Comparison of ENCODE assay signal across 1 cellular context in the genomic region with DNA sequence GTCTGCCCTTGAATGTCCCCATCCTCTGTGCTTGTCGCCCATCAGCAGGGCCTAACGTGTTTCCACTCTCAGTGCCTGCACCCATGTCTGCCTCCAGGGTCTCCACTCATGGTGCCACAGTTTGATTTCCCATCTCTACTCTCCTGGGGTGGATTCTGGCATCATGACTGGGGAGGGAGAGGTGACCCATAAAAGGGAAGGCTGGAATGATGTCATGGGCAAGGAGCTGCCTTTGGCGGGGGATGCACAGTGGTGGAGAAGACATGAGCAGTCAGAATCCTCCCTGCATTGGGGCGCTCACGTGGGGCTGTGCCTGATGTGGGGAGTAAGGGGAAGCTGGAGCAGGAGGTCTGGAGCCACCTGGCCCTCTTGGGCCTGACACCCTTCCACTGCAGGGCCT.
TF ChIP-seq lines count a peak whose summit lies in the region.

No MANE protein-coding gene starts in this region.

TF ChIP-seq in HEK293, 187 proteins besides CTCF, POLR2A, EP300 and RAD21 (continued from another document):
- peak; percentile 52 for TF ChIP-seq ZIC2 (tag by site-specific recombination; IDR thresholded peaks at IDR 0.05)
- 0 out of 2 replicates have a peak, but pooled peaks have one; percentile 19 for TF ChIP-seq ZBTB17 (tag by site-specific recombination; IDR thresholded peaks at IDR 0.05)
- TF ChIP-seq ZNF629 (tag by site-specific recombination; IDR thresholded peaks at IDR 0.05), result peak; percentile 39; the same call in 1 of the 2 replicates
- no peak for TF ChIP-seq KLF1 (tag by site-specific recombination; IDR thresholded peaks at IDR 0.05)
TF ChIP-seq in HEK293: peak in this region for 8.
